ENCODE assay signal across 10 cellular contexts in genomic region chr7:107958764-107959526, GRCh38. TPM values are rescaled to one million over a fixed set of nuclear protein-coding genes. Genes with fewer than 3 reads are reported as not detected.
A peak's percentile ranks its signal among the peaks of the same experiment; 100 is the strongest.
DNase-seq lines count a peak whose midpoint lies in the region; ATAC-seq and TF ChIP-seq lines count a peak whose summit lies in the region.
"Had no signal": no experiment of that assay in that cellular context is flagged by ENCODE, and none has a peak within 500 bp of the region (broad histone marks: within the 10 kb centered on the region; RNA-seq: fewer than 3 reads in every experiment).

No MANE protein-coding gene starts in this region.

- WGBS in adipose tissue, 3 donors: 67 to 85% (median 69%) methylated on average over 14 of the region's 14 CpGs

- DNase-seq in EH (ENCODE audit: low read depth) (peak; percentile 94), foreskin keratinocyte (peak; percentile 53 to 70), skeletal muscle cell (ENCODE audit: low read depth) (peak; percentile 90), GDM1 (lab: John Stamatoyannopoulos, UW) (no peak)
- DNase-seq: cerebellar nuclear complex, NCI-H2227 treated with DMSO at 0.1 percent for 48 hours had no signal

- ATAC-seq in foreskin keratinocyte (peak; percentile 64), HG02840 (IDR thresholded peaks at IDR 0.05; ENCODE audit: low FRiP score, unreplicated experiment) (no peak), GM19328 (IDR thresholded peaks at IDR 0.05; ENCODE audit: unreplicated experiment) (no peak), GM21576 (IDR thresholded peaks at IDR 0.05; ENCODE audit: unreplicated experiment) (no peak)

- no peaks in the 10 kb centered on the region for H3K4me1 ChIP-seq in foreskin keratinocyte

- H3K27ac ChIP-seq in adipose tissue (ENCODE audit: low read depth, low read length): peak overlapping the region; percentile 67
- H3K27ac ChIP-seq in foreskin keratinocyte: no peak overlapping the region

- H3K4me3 ChIP-seq in skeletal muscle cell (ENCODE audit: low read depth, low read length): no peak overlapping the region

- no peaks in the 10 kb centered on the region for H3K27me3 ChIP-seq in foreskin keratinocyte

- no peak for TF ChIP-seq CTCF in foreskin keratinocyte (conservative IDR thresholded peaks at IDR 0.05)

RNA-seq across cellular contexts. Expression of gene LAMB1, which starts 44.0 kb away (rescaled TPM):
- polyA plus RNA-seq in adipose tissue: 100 to 1,000 TPM in 2 of 3 donors, 10 to 100 TPM in 1; 86.0 to 249 (median 233) TPM
- 179 and 219 TPM in 2 replicates for total RNA-seq in foreskin keratinocyte
- 120 and 135 TPM in 2 replicates for polyA plus RNA-seq in foreskin keratinocyte
